Comparison of ENCODE assay signal across 8 cellular contexts in the genomic region with DNA sequence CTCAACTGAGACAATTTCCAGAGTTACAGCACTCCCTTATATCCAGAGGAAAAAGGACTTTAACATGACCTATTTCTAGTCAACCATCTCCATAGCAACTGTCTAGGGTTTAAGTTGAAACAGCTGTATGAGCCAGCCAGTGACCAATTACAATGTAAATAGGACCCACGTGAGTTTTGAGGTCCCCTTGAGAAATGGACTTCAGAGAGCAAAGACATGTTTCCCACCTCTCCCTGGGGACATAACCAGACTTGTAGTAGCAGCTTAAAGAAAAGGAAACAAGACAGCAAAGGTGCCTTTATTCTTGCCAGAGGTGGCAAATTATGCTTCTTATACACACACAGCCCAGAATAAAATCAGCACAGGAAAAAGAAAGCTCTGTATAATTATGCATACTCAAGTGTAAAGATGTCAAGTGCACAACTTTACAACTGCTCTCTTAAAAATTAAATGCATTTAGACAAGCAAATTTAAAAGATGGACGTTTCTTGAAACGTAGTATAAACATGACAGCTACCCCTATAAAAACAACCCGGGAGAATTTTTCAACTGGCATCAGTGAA. TPM values are rescaled to one million over a fixed set of nuclear protein-coding genes. Genes with fewer than 3 reads are reported as not detected.
DNase-seq lines count a peak whose midpoint lies in the region; ATAC-seq, FAIRE-seq and TF ChIP-seq lines count a peak whose summit lies in the region.

No MANE protein-coding gene starts in this region.

- intact Hi-C loops in heart right ventricle (cut with DNase I) (no loop called here), right cardiac atrium (cut with DNase I) (no loop called here), HepG2 (cut with micrococcal nuclease; ENCODE audit: unreplicated experiment) (no loop called here)

- peak overlapping the region; percentile 29; the same call in 1 of the 2 replicates for H3K9ac ChIP-seq in HepG2 (ENCODE audit: insufficient read depth, low read depth, low read length)

- H3K36me3 ChIP-seq in heart right ventricle (no peaks in the 10 kb centered on the region), HepG2 (replicated peaks in 1 of 2; ENCODE audit: control insufficient read depth in 1 of 2, insufficient read depth in 2 of 2, low read length in 2 of 2) (peaks cover 3% of the 10 kb centered on the region in 2 experiments; a peak in 2 of 5 replicates), tibial nerve (peaks cover 0 to 8% (median 0%) of the 10 kb centered on the region in 3 donors), GM23338 (ENCODE audit: insufficient read depth) (no peaks in the 10 kb centered on the region)

- H3K27ac ChIP-seq in heart right ventricle: peak overlapping the region in 2 of 10 donors; percentile 11 to 23
- H3K27ac ChIP-seq in right cardiac atrium (ENCODE audit: low read length): no peak overlapping the region
- peak overlapping the region; percentile 58 for H3K27ac ChIP-seq in HepG2 (ENCODE audit: extremely low read length, insufficient read depth, low read length)
- no peak overlapping the region for H3K27ac ChIP-seq in tibial nerve
- H3K27ac ChIP-seq in GM23338 (ENCODE audit: low read depth): no peak overlapping the region

- no peaks in the 10 kb centered on the region; the same call in 1 of the 2 replicates for H4K20me1 ChIP-seq in HepG2 (ENCODE audit: insufficient read depth, low read length)
- no peaks in the 10 kb centered on the region for H4K20me1 ChIP-seq in GM23338 (replicated peaks; ENCODE audit: insufficient read depth)

- DNase-seq in heart right ventricle (peak in 1 of 2 donors; percentile 60), right cardiac atrium (no peak), SK-N-DZ (ENCODE audit: low spot score) (peak; percentile 75), HepG2 (ENCODE audit: low spot score) (peak; percentile 89), tibial nerve (ENCODE audit: low spot score in 2 of 2) (no peak), GM23338 (ENCODE audit: low spot score) (no peak), NCI-H1105 (lab: John Stamatoyannopoulos, UW) (no peak)

- H3K4me2 ChIP-seq in HepG2 (ENCODE audit: low read depth, low read length) (peak overlapping the region; percentile 41), GM23338 (no peak overlapping the region)

- no peak overlapping the region for H3K4me3 Mint-ChIP-seq in GM23338

- H3K27ac Mint-ChIP-seq in GM23338: no peak overlapping the region

- H3K27me3 Mint-ChIP-seq in GM23338 (ENCODE audit: insufficient read depth, low read depth, poor library complexity): peaks cover 2% of the 10 kb centered on the region

- no peaks in the 10 kb centered on the region for H3F3A ChIP-seq in GM23338 (replicated peaks; ENCODE audit: low read depth)

- peak in 7 of 8 donors; percentile 28 to 79 (median 55) for ATAC-seq in heart right ventricle
- ATAC-seq in right cardiac atrium: no peak
- peak; percentile 61 for ATAC-seq in HG02885 (IDR thresholded peaks at IDR 0.05; ENCODE audit: poor library complexity, unreplicated experiment)
- ATAC-seq in HepG2: peak; percentile 97
- ATAC-seq in GM23338: no peak

- H3K9me3 ChIP-seq in heart right ventricle (peaks cover 0 to 9% (median 0%) of the 10 kb centered on the region in 11 donors), right cardiac atrium (ENCODE audit: control insufficient read depth, low read length) (no peaks in the 10 kb centered on the region), HepG2 (ENCODE audit: low read length) (no peaks in the 10 kb centered on the region), tibial nerve (no peaks in the 10 kb centered on the region)

- H2AFZ ChIP-seq in HepG2 (ENCODE audit: low read length) (no peak overlapping the region), GM23338 (no peak overlapping the region)

- peak; percentile 59 for FAIRE-seq in HepG2 (lab: Jason Lieb, UNC)

- no peaks in the 10 kb centered on the region for H3K9me2 ChIP-seq in GM23338 (ENCODE audit: insufficient read depth)

- TF ChIP-seq EP300 in HepG2 (IDR thresholded peaks at IDR 0.05; ENCODE audit: low read depth in 2 of 2, low read length in 2 of 2) (peak; percentile 41 to 47; a peak in 3 of 4 replicates), HepG2 (CRISPR knock-in tag; IDR thresholded peaks at IDR 0.05; ENCODE audit: borderline replicate concordance) (no peak), tibial nerve (IDR thresholded peaks at IDR 0.05) (no peak)

- 57 to 58% methylated on average over 4 of the region's 4 CpGs for WGBS in heart right ventricle, 2 donors
- 52% methylated on average over 4 of the region's 4 CpGs for WGBS in right cardiac atrium
- WGBS in HepG2 (ENCODE audit: low lambda C conversion rate): 41% methylated on average over 4 of the region's 4 CpGs
- WGBS in tibial nerve, 2 donors: 41 to 42% methylated on average over 4 of the region's 4 CpGs

- no peak for TF ChIP-seq POLR2A in HepG2 (IDR thresholded peaks at IDR 0.05; ENCODE audit: insufficient read depth in 1 of 2, low read depth in 2 of 2, low read length in 2 of 2)
- no peak for TF ChIP-seq POLR2A in tibial nerve (IDR thresholded peaks at IDR 0.05)

- peaks cover 12% of the 10 kb centered on the region; the same call in 2 of the 3 replicates for H3K4me1 Mint-ChIP-seq in GM23338

- H3K4me3 ChIP-seq in heart right ventricle: no peak overlapping the region
- no peak overlapping the region for H3K4me3 ChIP-seq in right cardiac atrium (ENCODE audit: low read length)
- H3K4me3 ChIP-seq in HepG2 (replicated peaks in 1 of 3; ENCODE audit: insufficient read depth in 1 of 3, low read depth in 2 of 3, low read length in 3 of 3): no peak overlapping the region
- no peak overlapping the region for H3K4me3 ChIP-seq in tibial nerve
- H3K4me3 ChIP-seq in GM23338: no peak overlapping the region

- peaks cover 16% of the 10 kb centered on the region for H3K9me3 Mint-ChIP-seq in GM23338

- no peaks in the 10 kb centered on the region for H3K27me3 ChIP-seq in heart right ventricle
- H3K27me3 ChIP-seq in right cardiac atrium (ENCODE audit: control insufficient read depth, insufficient read depth): no peaks in the 10 kb centered on the region
- H3K27me3 ChIP-seq in HepG2 (ENCODE audit: control insufficient read depth in 1 of 2, insufficient read depth in 2 of 2, low read length in 2 of 2): no peaks in the 10 kb centered on the region
- no peaks in the 10 kb centered on the region for H3K27me3 ChIP-seq in tibial nerve
- no peaks in the 10 kb centered on the region for H3K27me3 ChIP-seq in GM23338 (ENCODE audit: insufficient read depth)

- H3K36me3 Mint-ChIP-seq in GM23338 (ENCODE audit: low read depth): peaks cover 16% of the 10 kb centered on the region

- no peak for TF ChIP-seq RAD21 in HepG2 (CRISPR knock-in tag; IDR thresholded peaks at IDR 0.05)

- POLR2A ChIA-PET in HepG2 (lab: Yijun Ruan, JAX): interaction anchor here (1.0 to 1.3 kb wide), 2 partner anchors 40 to 66 kb away, joined by 5 to 7 read pairs; partner anchors contain the start of genes ITPR1 and SUMF1

- BruUV-seq in HepG2 (replicated peaks; lab: Mats Ljungman, UMichigan): no TSS peak

- H3K4me1 ChIP-seq in heart right ventricle: peaks cover 0 to 33% (median 14%) of the 10 kb centered on the region in 9 donors
- H3K4me1 ChIP-seq in right cardiac atrium (ENCODE audit: control insufficient read depth, insufficient read depth, low read length): no peaks in the 10 kb centered on the region
- H3K4me1 ChIP-seq in HepG2 (ENCODE audit: insufficient read depth, low read length): peaks cover 26% of the 10 kb centered on the region
- peaks cover 0 to 9% (median 0%) of the 10 kb centered on the region in 4 donors for H3K4me1 ChIP-seq in tibial nerve
- H3K4me1 ChIP-seq in GM23338 (ENCODE audit: insufficient read depth): peaks cover 7% of the 10 kb centered on the region; the same call in 1 of the 2 replicates

- H3K79me2 ChIP-seq in HepG2 (ENCODE audit: insufficient read depth, low read length) (peaks cover 8% of the 10 kb centered on the region), GM23338 (replicated peaks; ENCODE audit: insufficient read depth) (no peaks in the 10 kb centered on the region)

- CTCF ChIA-PET in HepG2 (lab: Yijun Ruan, JAX; ENCODE audit: low intra/inter-chr PET ratio, low total read pairs): no interaction called here

- in situ Hi-C loops in HepG2 (cut with HindIII; ENCODE audit: extremely low pct_ligation_motif_present, low pct_unique_long_range_greater_than_20kb): no loop called here

- no peak for TF ChIP-seq CTCF in heart right ventricle (IDR thresholded peaks at IDR 0.05)
- no peak for TF ChIP-seq CTCF in HepG2 (CRISPR knock-in tag; IDR thresholded peaks at IDR 0.05)
- no peak for TF ChIP-seq CTCF in tibial nerve (IDR thresholded peaks at IDR 0.05)
- no peak for TF ChIP-seq CTCF in GM23338 (conservative IDR thresholded peaks at IDR 0.05; ENCODE audit: low read depth in 2 of 2)

RNA-seq across cellular contexts. Expression of gene SUMF1, which starts 40.2 kb away (rescaled TPM):
- total RNA-seq in heart right ventricle: 10 to 100 TPM in 4 of 10 donors, 1 to 10 TPM in 6; 6.9 to 15.1 (median 8.9) TPM
- 1 to 10 TPM; 3.7 to 9.5 TPM for polyA plus RNA-seq in heart right ventricle
- 10 to 100 TPM in 3 of 4 donors, 1 to 10 TPM in 1; 9.6 to 14.4 (median 11.8) TPM for total RNA-seq in right cardiac atrium
- 7.8 TPM for polyA plus RNA-seq in right cardiac atrium
- 25.8 and 27.2 TPM in 2 replicates for polyA plus RNA-seq in SK-N-DZ (2014; cell fraction: cytosol; rRNA removed)
- polyA plus RNA-seq in SK-N-DZ (2014; cell fraction: nucleus; rRNA removed): 12.5 and 13.7 TPM in 2 replicates
- total RNA-seq in HepG2 (2016; rRNA removed; fragmentation: Illumina TruSeq; extraction: Trizol): 14.1 and 28.9 TPM in 2 replicates
- total RNA-seq in HepG2 (2016; cell fraction: cytosol; rRNA removed; fragmentation: Illumina TruSeq; extraction: Trizol; ENCODE audit: low read depth): 9.1 and 10.4 TPM in 2 replicates
- total RNA-seq in HepG2 (2016; cell fraction: insoluble cytoplasmic fraction; rRNA removed; fragmentation: Illumina TruSeq; extraction: Trizol): 15.7 and 30.9 TPM in 2 replicates
- total RNA-seq in HepG2 (2016; cell fraction: membrane; rRNA removed; fragmentation: Illumina TruSeq; extraction: Trizol): 10.4 and 11.0 TPM in 2 replicates
- 35.9 and 39.6 TPM in 2 replicates for total RNA-seq in HepG2 (2016; cell fraction: nucleus; rRNA removed; fragmentation: Illumina TruSeq; extraction: Trizol)
- 18.5 and 19.4 TPM in 2 replicates for polyA plus RNA-seq in HepG2 (2011; rRNA removed)
- 25.4 and 26.1 TPM in 2 replicates for polyA plus RNA-seq in HepG2 (2011; cell fraction: cytosol; rRNA removed)
- 23.9 and 25.8 TPM in 2 replicates for polyA plus RNA-seq in HepG2 (2011; cell fraction: nucleus; rRNA removed)
- polyA plus RNA-seq in HepG2 (2012): 13.5 and 16.1 TPM in 2 replicates
- polyA plus RNA-seq in HepG2 (2016; cell fraction: cytosol; fragmentation: Illumina TruSeq; extraction: Trizol; ENCODE audit: low read depth): 2.1 and 2.6 TPM in 2 replicates
- 11.5 and 12.3 TPM in 2 replicates for polyA plus RNA-seq in HepG2 (2016; cell fraction: insoluble cytoplasmic fraction; fragmentation: Illumina TruSeq; extraction: Trizol; ENCODE audit: low read depth)
- polyA plus RNA-seq in HepG2 (2016; cell fraction: membrane; fragmentation: Illumina TruSeq; extraction: Trizol; ENCODE audit: low read depth): 4.8 and 5.8 TPM in 2 replicates
- 26.9 and 28.6 TPM in 2 replicates for polyA plus RNA-seq in HepG2 (2016; cell fraction: nucleus; fragmentation: Illumina TruSeq; extraction: Trizol; ENCODE audit: insufficient read depth, low read depth)
- 41.6 and 45.0 TPM in 2 replicates for polyA minus RNA-seq in HepG2 (2011; rRNA and poly(A)+ RNA removed; ENCODE audit: low replicate concordance)
- polyA minus RNA-seq in HepG2 (2011; cell fraction: cytosol; rRNA and poly(A)+ RNA removed): 10.6 and 13.7 TPM in 2 replicates
- 63.1 and 66.0 TPM in 2 replicates for polyA minus RNA-seq in HepG2 (2011; cell fraction: nucleus; rRNA and poly(A)+ RNA removed)
- total RNA-seq in tibial nerve: 10 to 100 TPM; 49.2 to 70.6 (median 63.8) TPM
- total RNA-seq in GM23338 (2014; rRNA removed; shearing (Covaris generic)): 15.8 and 20.3 TPM in 2 replicates
- polyA plus RNA-seq in GM23338 (2016; fragmentation: Nextera tagmentation; extraction: Ambion mirVana): 6.3 and 6.9 TPM in 2 replicates

Comparison
In these comparisons a context has a peak if more than half of its experiments do, and no peak if none do; other contexts are left out.
1. ATAC-seq: peak in heart right ventricle (7 of 8), HG02885 (single experiment) and HepG2 (single experiment); none in right cardiac atrium (0 of 2) and GM23338 (single experiment).
2. DNase-seq: peak in SK-N-DZ (single experiment) and HepG2 (single experiment); none in right cardiac atrium (0 of 3), tibial nerve (0 of 2), GM23338 (single experiment) and NCI-H1105 (single experiment).